ENCODE assay signal across 18 cellular contexts in the genomic region with DNA sequence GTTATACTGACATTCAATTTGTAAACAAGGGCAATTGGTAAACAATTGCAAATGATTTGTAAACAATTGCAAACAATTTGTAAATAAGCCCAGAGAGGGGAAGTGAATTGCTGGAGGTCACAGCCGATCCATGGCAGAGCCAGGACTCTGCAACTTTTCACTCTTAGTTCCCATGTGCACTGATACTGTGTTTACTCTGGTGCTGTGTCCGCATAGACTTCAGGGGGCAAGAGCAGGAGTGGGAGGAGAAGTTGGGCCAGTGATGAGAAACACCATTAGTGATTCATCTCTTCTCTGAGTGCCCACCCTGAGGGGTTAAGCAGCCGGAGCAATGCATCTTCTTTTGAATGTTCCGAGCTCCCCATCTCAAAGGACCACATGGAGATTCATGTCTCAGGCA. TPM values are rescaled to one million over a fixed set of nuclear protein-coding genes. Genes with fewer than 3 reads are reported as not detected.
DNase-seq lines count a peak whose midpoint lies in the region; ATAC-seq, FAIRE-seq and TF ChIP-seq lines count a peak whose summit lies in the region.
"Had no signal": no experiment of that assay in that cellular context is flagged by ENCODE, and none has a peak within 500 bp of the region (broad histone marks: within the 10 kb centered on the region; RNA-seq: fewer than 3 reads in every experiment).

No MANE protein-coding gene starts in this region.

- no peaks in the 10 kb centered on the region for H3K36me3 ChIP-seq in HEK293 (ENCODE audit: control insufficient read depth in 2 of 2, insufficient read depth in 1 of 2, low read length in 2 of 2)
- H3K36me3 ChIP-seq in IMR-90 (ENCODE audit: control insufficient read depth, insufficient read depth, low read length), result no peaks in the 10 kb centered on the region
- no peaks in the 10 kb centered on the region for H3K36me3 ChIP-seq in GM12878 (ENCODE audit: control insufficient read depth in 2 of 2, insufficient read depth in 2 of 2, low read length in 1 of 2)
- H3K36me3 ChIP-seq: BE2C had no signal

- no peak for FAIRE-seq in GM12878 (lab: Jason Lieb, UNC)
- FAIRE-seq: A549, K562 had no signal

- H3K4me1 ChIP-seq in HEK293 (ENCODE audit: control insufficient read depth, insufficient read depth, low read length), result no peaks in the 10 kb centered on the region
- no peaks in the 10 kb centered on the region for H3K4me1 ChIP-seq in IMR-90 (ENCODE audit: control insufficient read depth, insufficient read depth, low read length)
- peaks cover 4% of the 10 kb centered on the region for H3K4me1 ChIP-seq in GM12878 (ENCODE audit: control insufficient read depth, insufficient read depth, low read length)
- H3K4me1 ChIP-seq: A549, BE2C had no signal

- TF ChIP-seq RAD21 in IMR-90 (IDR thresholded peaks at IDR 0.05; ENCODE audit: low read length) (no peak), GM12878 (IDR thresholded peaks at IDR 0.05; ENCODE audit: insufficient read depth, low read depth, low read length) (no peak)

- no peak overlapping the region for H3K4ac ChIP-seq in IMR-90 (ENCODE audit: low read depth, low read length)

- H3K27ac ChIP-seq in HEK293 (ENCODE audit: extremely low read depth, low read depth, low read length), result no peak overlapping the region
- H3K27ac ChIP-seq in IMR-90 (ENCODE audit: insufficient read depth, low read length), result no peak overlapping the region
- no peak overlapping the region for H3K27ac ChIP-seq in GM12878 (ENCODE audit: control insufficient read depth, insufficient read depth)
- H3K27ac ChIP-seq: A549, C4-2B had no signal

- no peak overlapping the region for H2BK5ac ChIP-seq in IMR-90 (ENCODE audit: low read depth, low read length, poor library complexity, severe bottlenecking)

- dilution Hi-C loops in IMR-90 (cut with HindIII; ENCODE audit: low sequenced_read_pairs, unreplicated experiment), result no loop called here

- no peaks in the 10 kb centered on the region for H3K79me1 ChIP-seq in IMR-90 (ENCODE audit: low read depth in 1 of 2, low read length in 2 of 2)

- H4K20me1 ChIP-seq in IMR-90 (ENCODE audit: insufficient read depth, low read length) (no peaks in the 10 kb centered on the region), GM12878 (ENCODE audit: control insufficient read depth, insufficient read depth) (no peaks in the 10 kb centered on the region)

- H2AK5ac ChIP-seq in IMR-90 (ENCODE audit: low read depth, low read length), result no peak overlapping the region

- H3K9ac ChIP-seq in IMR-90 (ENCODE audit: low read depth, low read length) (no peak overlapping the region), GM12878 (ENCODE audit: control insufficient read depth, insufficient read depth, low read length) (no peak overlapping the region)

- peak overlapping the region; percentile 3; the same call in 1 of the 2 replicates for H3K56ac ChIP-seq in IMR-90 (ENCODE audit: extremely low read depth, insufficient read depth, low read length)

- H3K23ac ChIP-seq in IMR-90 (ENCODE audit: low read depth, low read length), result no peak overlapping the region

- H3K4me2 ChIP-seq in IMR-90 (ENCODE audit: low read depth, low read length) (no peak overlapping the region), GM12878 (ENCODE audit: control insufficient read depth, insufficient read depth) (no peak overlapping the region)
- H3K4me2 ChIP-seq: A549 had no signal

- H2BK20ac ChIP-seq in IMR-90 (ENCODE audit: low read depth, low read length), result no peak overlapping the region

- H3K36me3 Mint-ChIP-seq in nephron progenitor cell (ENCODE audit: low read depth) (no peaks in the 10 kb centered on the region), CD14-positive monocyte (no peaks in the 10 kb centered on the region)
- H3K36me3 Mint-ChIP-seq: CD8-positive, alpha-beta T cell had no signal

- H2AFZ ChIP-seq in IMR-90 (replicated peaks; ENCODE audit: low read length, poor library complexity) (no peak overlapping the region), GM12878 (ENCODE audit: control insufficient read depth, low read depth, low read length) (no peak overlapping the region)

- peak overlapping the region; percentile 20 for H3K4me3 Mint-ChIP-seq in nephron progenitor cell
- no peak overlapping the region for H3K4me3 Mint-ChIP-seq in CD14-positive monocyte
- H3K4me3 Mint-ChIP-seq: CD8-positive, alpha-beta T cell had no signal

- peaks cover 40% of the 10 kb centered on the region for H3K27me3 Mint-ChIP-seq in nephron progenitor cell (ENCODE audit: low read depth, poor library complexity)
- peaks cover 5 to 10% (median 9%) of the 10 kb centered on the region in 3 donors for H3K27me3 Mint-ChIP-seq in CD14-positive monocyte (ENCODE audit: low read depth in 3 of 3)

- POLR2A ChIA-PET in HEK293 (lab: Yijun Ruan, JAX), result no interaction called here
- POLR2A ChIA-PET in IMR-90 (lab: Charles Lee; ENCODE audit: unreplicated experiment), result no interaction called here
- POLR2A ChIA-PET in GM12878 (lab: Charles Lee), result interaction anchor here (0.5 kb wide), 1 partner anchor 393 kb away, joined by 5 read pairs; no protein-coding TSS in a partner anchor

- H4K5ac ChIP-seq in IMR-90 (ENCODE audit: low read depth, low read length), result no peak overlapping the region

- no peaks in the 10 kb centered on the region for H3K79me2 ChIP-seq in GM12878 (ENCODE audit: control insufficient read depth, insufficient read depth, low read length)

- no peak for TF ChIP-seq EP300 in GM12878 (IDR thresholded peaks at IDR 0.05; ENCODE audit: borderline replicate concordance in 1 of 2, control insufficient read depth in 1 of 2, low read depth in 2 of 2, low read length in 2 of 2)

- no CpG with 5 or more reads among the region's 4 CpGs for WGBS in IMR-90 (ENCODE audit: extremely low coverage in 2 of 2, insufficient read length in 1 of 2), 2 experiments
- 50% methylated on average over 4 of the region's 4 CpGs for WGBS in GM12878 (ENCODE audit: insufficient coverage, insufficient replicate concordance, low lambda C conversion rate, missing lambda C conversion rate)

- RAD21 ChIA-PET in GM12878 (lab: Charles Lee; ENCODE audit: unreplicated experiment), result no interaction called here

- H3K9me1 ChIP-seq in IMR-90 (ENCODE audit: insufficient read depth, low read length), result no peaks in the 10 kb centered on the region

- no peak overlapping the region for H2BK120ac ChIP-seq in IMR-90 (ENCODE audit: low read depth, low read length)

- H3K9me3 ChIP-seq in HEK293 (ENCODE audit: control insufficient read depth, insufficient read depth, low read depth, low read length) (no peaks in the 10 kb centered on the region), IMR-90 (ENCODE audit: control insufficient read depth, insufficient read depth, low read length) (no peaks in the 10 kb centered on the region), GM12878 (replicated peaks; ENCODE audit: control insufficient read depth, insufficient read depth, low read length) (no peaks in the 10 kb centered on the region)
- H3K9me3 ChIP-seq: A549, BE2C had no signal

- H3K27me3 ChIP-seq in IMR-90 (ENCODE audit: control insufficient read depth, insufficient read depth, low read length) (no peaks in the 10 kb centered on the region), GM12878 (replicated peaks in 1 of 2; ENCODE audit: control insufficient read depth in 2 of 2, insufficient read depth in 2 of 2, low read length in 1 of 2) (no peaks in the 10 kb centered on the region; a peak in 1 of 4 replicates)

- H3K14ac ChIP-seq in IMR-90 (replicated peaks; ENCODE audit: low read depth, low read length), result no peak overlapping the region

- H4K8ac ChIP-seq in IMR-90 (ENCODE audit: low read depth in 2 of 2, low read length in 2 of 2), result no peak overlapping the region

- CTCF ChIA-PET in HEK293 (lab: Yijun Ruan, JAX), result interaction anchor here (0.6 kb wide), 1 partner anchor 51 kb away, joined by 3 read pairs; no protein-coding TSS in a partner anchor
- CTCF ChIA-PET in IMR-90 (lab: Yijun Ruan, JAX), result interaction anchor here (0.7 kb wide), 1 partner anchor 12 kb away, joined by 3 read pairs; no protein-coding TSS in a partner anchor
- CTCF ChIA-PET in GM12878 (lab: Yijun Ruan, JAX), result no interaction called here

- H3K4me3 ChIP-seq in HEK293 (ENCODE audit: low read depth, low read length) (no peak overlapping the region), IMR-90 (ENCODE audit: insufficient read depth, low read depth, low read length) (no peak overlapping the region), GM12878 (no peak overlapping the region)
- H3K4me3 ChIP-seq: A549, K562 had no signal

- no peak overlapping the region for H2BK15ac ChIP-seq in IMR-90 (ENCODE audit: low read depth, low read length)

- no peak overlapping the region for H4K91ac ChIP-seq in IMR-90 (ENCODE audit: insufficient read depth, low read depth, low read length)

- peaks cover 28% of the 10 kb centered on the region for H3K4me1 Mint-ChIP-seq in nephron progenitor cell
- peaks cover 6% of the 10 kb centered on the region for H3K4me1 Mint-ChIP-seq in CD14-positive monocyte

- in situ Hi-C loops in IMR-90 (cut with MboI; ENCODE audit: low sequenced_read_pairs) (no loop called here), GM12878 (cut with MboI) (no loop called here)

- H2AK9ac ChIP-seq in IMR-90 (replicated peaks; ENCODE audit: low read depth, low read length, poor library complexity), result no peak overlapping the region

- ATAC-seq in IMR-90 (ENCODE audit: low read depth) (no peak), GM12878 (no peak), HG03342 (IDR thresholded peaks at IDR 0.05; ENCODE audit: unreplicated experiment) (no peak)
- ATAC-seq: A549; CD8-positive, alpha-beta T cell; K562 had no signal

- SMC1A ChIA-PET in GM12878 (lab: Charles Lee; ENCODE audit: uncharacterized antibody, unreplicated experiment), result interaction anchor here (0.6 kb wide), 1 partner anchor 39 kb away, joined by 3 read pairs; no protein-coding TSS in a partner anchor

- no peaks in the 10 kb centered on the region for H3K9me3 Mint-ChIP-seq in nephron progenitor cell
- H3K9me3 Mint-ChIP-seq in CD14-positive monocyte, result no peaks in the 10 kb centered on the region
- H3K9me3 Mint-ChIP-seq: CD8-positive, alpha-beta T cell had no signal

- BruUV-seq in IMR-90 (replicated peaks; lab: Mats Ljungman, UMichigan) (no TSS peak), GM12878 (replicated peaks; lab: Mats Ljungman, UMichigan) (no TSS peak)

- no peak overlapping the region for H3K27ac Mint-ChIP-seq in nephron progenitor cell
- H3K27ac Mint-ChIP-seq in CD14-positive monocyte, result no peak overlapping the region
- H3K27ac Mint-ChIP-seq: CD8-positive, alpha-beta T cell had no signal

- DNase-seq in IMR-90 (no peak), GM12878 (ENCODE audit: low read depth, low spot score) (no peak), nephron progenitor cell (no peak), DMS 273 (lab: John Stamatoyannopoulos, UW; ENCODE audit: unreplicated experiment) (no peak), CD14-positive monocyte (ENCODE audit: low spot score) (no peak)
- DNase-seq: BE2C; CD8-positive, alpha-beta T cell; COR-L47; DMS53; H7; Karpas-422 had no signal

- intact Hi-C loops in IMR-90 (cut with micrococcal nuclease) (no loop called here), GM12878 (cut with micrococcal nuclease; ENCODE audit: unreplicated experiment) (no loop called here), CD14-positive monocyte (cut with micrococcal nuclease) (no loop called here)

- no peak for TF ChIP-seq CTCF in HEK293 (tag by site-specific recombination; IDR thresholded peaks at IDR 0.05)
- no peak for TF ChIP-seq CTCF in IMR-90 (conservative IDR thresholded peaks at IDR 0.05; ENCODE audit: low read depth, low read length)
- no peak for TF ChIP-seq CTCF in GM12878 (IDR thresholded peaks at IDR 0.05 in 2 of 3, conservative IDR thresholded peaks at IDR 0.05 in 1 of 3; ENCODE audit: control insufficient read depth in 2 of 3, extremely low read depth in 1 of 3, insufficient read depth in 1 of 3, low read depth in 3 of 3, low read length in 3 of 3)
- TF ChIP-seq CTCF in nephron progenitor cell (IDR thresholded peaks at IDR 0.05), result no peak
- TF ChIP-seq CTCF in CD14-positive monocyte (IDR thresholded peaks at IDR 0.05), result no peak

- no peak overlapping the region for H3K18ac ChIP-seq in IMR-90 (ENCODE audit: low read depth, low read length)

- TF ChIP-seq POLR2A in IMR-90 (IDR thresholded peaks at IDR 0.05; ENCODE audit: low read depth, low read length) (no peak), GM12878 (IDR thresholded peaks at IDR 0.05; ENCODE audit: low read depth, low read length) (no peak)

RNA-seq across cellular contexts. Expression of a gene that starts 14.0 kb away (rescaled TPM):
- not detected in 2 replicates for total RNA-seq in IMR-90 (2012; rRNA removed)
- polyA plus RNA-seq in IMR-90 (2012; rRNA removed), result not detected in 2 replicates
- polyA plus RNA-seq in IMR-90 (2012; cell fraction: cytosol; rRNA removed), result not detected in 2 replicates
- not detected in 2 replicates for polyA plus RNA-seq in IMR-90 (2012; cell fraction: nucleus; rRNA removed; ENCODE audit: low replicate concordance)
- 0.22 and 0.23 TPM in 2 replicates for total RNA-seq in GM12878 (2013; cell fraction: nucleolus; rRNA removed)
- total RNA-seq in GM12878 (2014; rRNA removed), result 0.05 TPM in 1 of 2 replicates, not detected in the other
- 0.04 TPM in 1 of 2 replicates, not detected in the other for total RNA-seq in GM12878 (2014; rRNA removed; fragmentation: Illumina TruSeq; extraction: Trizol)
- 0.08 TPM in 1 of 2 replicates, not detected in the other for total RNA-seq in GM12878 (2021)
- polyA plus RNA-seq in GM12878 (2011; ENCODE audit: low read depth), result 0.07 TPM
- polyA plus RNA-seq in GM12878 (2011; rRNA removed), result 0.32 and 0.86 TPM in 2 replicates
- 0.57 and 1.1 TPM in 2 replicates for polyA plus RNA-seq in GM12878 (2011; cell fraction: cytosol; rRNA removed)
- polyA plus RNA-seq in GM12878 (2011; cell fraction: nucleus; rRNA removed), result 0.69 and 0.79 TPM in 2 replicates
- 0.07 TPM in 1 of 2 replicates, not detected in the other for polyA plus RNA-seq in GM12878 (2012)
- polyA plus RNA-seq in GM12878 (2014; fragmentation: Illumina TruSeq; extraction: Trizol), result 0.09 TPM in 1 of 2 replicates, not detected in the other
- under 1 TPM in 1 of 2 experiments, not detected in 1; 0.05 TPM for polyA plus RNA-seq in GM12878 (2014; fragmentation: Nextera tagmentation; extraction: Ambion mirVana)
- not detected in 2 replicates for polyA plus RNA-seq in GM12878 (2014; rRNA removed)
- not detected for polyA plus RNA-seq in GM12878 (2016; fragmentation: Nextera tagmentation; extraction: Ambion mirVana)
- polyA minus RNA-seq in GM12878 (2011; rRNA and poly(A)+ RNA removed), result 0.59 and 0.98 TPM in 2 replicates
- 0.27 and 0.31 TPM in 2 replicates for polyA minus RNA-seq in GM12878 (2011; cell fraction: cytosol; rRNA and poly(A)+ RNA removed)
- polyA minus RNA-seq in GM12878 (2011; cell fraction: nucleus; rRNA and poly(A)+ RNA removed), result 0.48 and 0.77 TPM in 2 replicates
- polyA plus RNA-seq in CD14-positive monocyte, result not detected
- total RNA-seq: CD8-positive, alpha-beta T cell; HT-29; K562 had no signal
- polyA plus RNA-seq: AG04450, K562 had no signal

RNA-seq across cellular contexts. Expression of a gene that starts 47.3 kb away (rescaled TPM):
- total RNA-seq in IMR-90 (2012; rRNA removed), result 3.4 and 3.9 TPM in 2 replicates
- 2.9 and 3.1 TPM in 2 replicates for polyA plus RNA-seq in IMR-90 (2012; rRNA removed)
- polyA plus RNA-seq in IMR-90 (2012; cell fraction: cytosol; rRNA removed), result 1.7 and 1.8 TPM in 2 replicates
- 7.7 and 8.4 TPM in 2 replicates for polyA plus RNA-seq in IMR-90 (2012; cell fraction: nucleus; rRNA removed; ENCODE audit: low replicate concordance)
- 21.2 and 23.5 TPM in 2 replicates for total RNA-seq in GM12878 (2013; cell fraction: nucleolus; rRNA removed)
- total RNA-seq in GM12878 (2014; rRNA removed), result 3.1 and 3.3 TPM in 2 replicates
- total RNA-seq in GM12878 (2014; rRNA removed; fragmentation: Illumina TruSeq; extraction: Trizol), result 3.8 and 4.1 TPM in 2 replicates
- 5.3 and 6.5 TPM in 2 replicates for total RNA-seq in GM12878 (2021)
- polyA plus RNA-seq in GM12878 (2011; ENCODE audit: low read depth), result 1.0 TPM
- 5.2 and 5.5 TPM in 2 replicates for polyA plus RNA-seq in GM12878 (2011; rRNA removed)
- 4.2 and 5.2 TPM in 2 replicates for polyA plus RNA-seq in GM12878 (2011; cell fraction: cytosol; rRNA removed)
- 12.0 and 13.0 TPM in 2 replicates for polyA plus RNA-seq in GM12878 (2011; cell fraction: nucleus; rRNA removed)
- polyA plus RNA-seq in GM12878 (2012), result 1.2 TPM in 2 replicates
- polyA plus RNA-seq in GM12878 (2014; fragmentation: Illumina TruSeq; extraction: Trizol), result 3.1 and 3.3 TPM in 2 replicates
- polyA plus RNA-seq in GM12878 (2014; fragmentation: Nextera tagmentation; extraction: Ambion mirVana), result 1 to 10 TPM; 1.4 to 1.7 TPM
- 3.8 and 4.1 TPM in 2 replicates for polyA plus RNA-seq in GM12878 (2014; rRNA removed)
- 1 to 10 TPM in 1 of 2 experiments, under 1 TPM in 1; 0.87 to 1.1 TPM for polyA plus RNA-seq in GM12878 (2016; fragmentation: Nextera tagmentation; extraction: Ambion mirVana)
- polyA minus RNA-seq in GM12878 (2011; rRNA and poly(A)+ RNA removed), result 15.7 and 16.5 TPM in 2 replicates
- polyA minus RNA-seq in GM12878 (2011; cell fraction: cytosol; rRNA and poly(A)+ RNA removed), result 2.5 and 3.6 TPM in 2 replicates
- polyA minus RNA-seq in GM12878 (2011; cell fraction: nucleus; rRNA and poly(A)+ RNA removed), result 11.8 and 20.7 TPM in 2 replicates
- under 1 TPM; 0.15 to 0.36 TPM for polyA plus RNA-seq in CD14-positive monocyte
